8 cellular contexts compared by ENCODE assay signal in genomic region chr22:38317995-38318715, GRCh38. TPM values are rescaled to one million over a fixed set of nuclear protein-coding genes. Genes with fewer than 3 reads are reported as not detected.
DNase-seq lines count a peak whose midpoint lies in the region; ATAC-seq and TF ChIP-seq lines count a peak whose summit lies in the region.

No MANE protein-coding gene starts in this region.

- H3K36me3 Mint-ChIP-seq in activated naive CD8-positive, alpha-beta T cell = no peaks in the 10 kb centered on the region

- no peaks in the 10 kb centered on the region for H3K27me3 Mint-ChIP-seq in activated naive CD8-positive, alpha-beta T cell

- no peaks in the 10 kb centered on the region for H3K36me3 ChIP-seq in ovary

- H3K9me3 ChIP-seq in ovary = no peaks in the 10 kb centered on the region

- peak; percentile 63 for ATAC-seq in Right ventricle myocardium superior (ENCODE audit: poor library complexity)

- peak overlapping the region; percentile 32 for H3K4me3 ChIP-seq in ovary

- intact Hi-C loops in Right ventricle myocardium superior (cut with DNase I) (no loop called here), ovary (cut with DNase I) (loop anchor here in 1 of 4 donors (5.0 to 10.0 kb wide), 2 partner anchors 56 to 187 kb away; partner anchors contain the start of gene DDX17)

- H3K27me3 ChIP-seq in ovary = no peaks in the 10 kb centered on the region

- H3K4me3 Mint-ChIP-seq in activated naive CD8-positive, alpha-beta T cell = peak overlapping the region; percentile 77

- WGBS in ovary, 3 donors = 10 to 16% (median 12%) methylated on average over 18 of the region's 18 CpGs

- peaks cover 4% of the 10 kb centered on the region for H3K4me1 ChIP-seq in ovary (ENCODE audit: insufficient read depth)

- peak overlapping the region; percentile 93 to 96 for H3K27ac ChIP-seq in ovary

- peak; percentile 48 for DNase-seq in NCI-H2029 (lab: John Stamatoyannopoulos, UW)
- DNase-seq in NCI-H2029 treated with DMSO at 0.1 percent for 48 hours (lab: John Stamatoyannopoulos, UW) = no peak
- peak; percentile 65 to 80 for DNase-seq in NCI-H2081 (lab: John Stamatoyannopoulos, UW)
- peak; percentile 70 for DNase-seq in Right ventricle myocardium superior
- DNase-seq in ovary = peak; percentile 59 to 80 (median 67)
- DNase-seq in NCI-H1092 (lab: John Stamatoyannopoulos, UW) = no peak
- no peak for DNase-seq in stimulated activated CD4-positive, alpha-beta T cell treated with anti-CD3 and anti-CD28 coated beads, Interleukin-1b, Interleukin-23, amount 100 ng/mL, for 48 hours

- peak overlapping the region; percentile 77 for H3K27ac Mint-ChIP-seq in activated naive CD8-positive, alpha-beta T cell

- no peak for TF ChIP-seq EP300 in ovary (IDR thresholded peaks at IDR 0.05)

- no peaks in the 10 kb centered on the region for H3K9me3 Mint-ChIP-seq in activated naive CD8-positive, alpha-beta T cell (ENCODE audit: low read depth)

- peaks cover 32% of the 10 kb centered on the region for H3K4me1 Mint-ChIP-seq in activated naive CD8-positive, alpha-beta T cell (ENCODE audit: low read depth)

- no peak for TF ChIP-seq POLR2A in ovary (IDR thresholded peaks at IDR 0.05)

- TF ChIP-seq CTCF in ovary (IDR thresholded peaks at IDR 0.05) = no peak

RNA-seq across cellular contexts. Expression of gene CSNK1E, which starts 0.9 kb away (rescaled TPM):
- 65.7 TPM for total RNA-seq in Right ventricle myocardium superior
- total RNA-seq in ovary = 100 to 1,000 TPM in 5 of 7 donors, 10 to 100 TPM in 2; 73.2 to 161 (median 105) TPM
- polyA plus RNA-seq in ovary = 100 to 1,000 TPM in 1 of 2 donors, 10 to 100 TPM in 1; 61.4 to 135 TPM

RNA-seq across cellular contexts. Expression of gene TMEM184B, which starts 45.3 kb away (rescaled TPM):
- total RNA-seq in Right ventricle myocardium superior (42.2 TPM), ovary (10 to 100 TPM; 24.9 to 48.3 (median 38.6) TPM)
- polyA plus RNA-seq in ovary = 10 to 100 TPM; 15.3 to 30.3 TPM

Comparison
In these comparisons a context has a peak if more than half of its experiments do, and no peak if none do; other contexts are left out.
1. DNase-seq: peak in NCI-H2029 (single experiment), NCI-H2081 (2 of 2), Right ventricle myocardium superior (single experiment) and ovary (5 of 5); none in NCI-H2029 treated with DMSO at 0.1 percent for 48 hours (single experiment), NCI-H1092 (single experiment) and stimulated activated CD4-positive, alpha-beta T cell treated with anti-CD3 and anti-CD28 coated beads, Interleukin-1b, Interleukin-23, amount 100 ng/mL, for 48 hours (single experiment).